ENCODE assay signal across 11 cellular contexts in the genomic region with DNA sequence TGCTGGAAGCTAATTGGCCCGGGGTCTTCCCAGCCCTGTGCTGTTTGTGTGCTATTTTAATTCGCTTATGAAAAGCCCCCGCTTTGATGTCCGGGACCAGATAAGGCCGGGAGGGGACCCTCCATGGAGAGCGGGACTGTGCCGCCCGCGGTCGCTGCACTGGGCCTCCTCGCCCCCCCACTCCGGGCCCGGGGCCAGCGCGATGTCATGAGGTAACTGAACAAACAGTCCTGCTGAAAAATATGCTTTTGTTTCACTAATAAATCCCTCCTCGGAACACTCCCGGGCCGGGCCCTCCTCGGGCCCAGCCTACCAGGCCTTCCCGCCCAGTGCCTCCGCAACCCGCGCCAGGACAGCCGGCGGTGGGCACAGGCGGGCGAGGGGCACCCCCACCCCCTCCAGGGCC.
DNase-seq lines count a peak whose midpoint lies in the region; ATAC-seq, FAIRE-seq and TF ChIP-seq lines count a peak whose summit lies in the region.
"Had no signal": no experiment of that assay in that cellular context is flagged by ENCODE, and none has a peak within 500 bp of the region (broad histone marks: within the 10 kb centered on the region; RNA-seq: fewer than 3 reads in every experiment).

No MANE protein-coding gene starts in this region.

- H3K27ac ChIP-seq in BLaER1 (0 out of 2 replicates have a peak overlapping the region, but pooled peaks have one; percentile 68), PC-3 (ENCODE audit: low read length) (no peak overlapping the region)

- CTCF ChIA-PET in PC-3 (lab: Charles Lee): no interaction called here

- peaks cover 19% of the 10 kb centered on the region for H3K4me1 Mint-ChIP-seq in glutamatergic neuron (ENCODE audit: low read depth, unreplicated experiment)
- H3K4me1 Mint-ChIP-seq in osteocyte (ENCODE audit: unreplicated experiment): peaks cover 10% of the 10 kb centered on the region

- H3K4me3 ChIP-seq in BLaER1 (no peak overlapping the region), PC-3 (ENCODE audit: low read length) (peak overlapping the region; percentile 38; the same call in 1 of the 2 replicates)

- 0 out of 2 replicates have a peak, but pooled peaks cover 1% of the 10 kb centered on the region for H4K20me1 ChIP-seq in BLaER1
- no peaks in the 10 kb centered on the region for H4K20me1 ChIP-seq in PC-3 (ENCODE audit: low read length)

- H3K36me3 ChIP-seq in BLaER1 (no peaks in the 10 kb centered on the region), PC-3 (ENCODE audit: low read depth, low read length) (no peaks in the 10 kb centered on the region)

- H3K4me2 ChIP-seq in BLaER1 (peak overlapping the region; percentile 98), PC-3 (ENCODE audit: low read length) (peak overlapping the region; percentile 69)

- no peak for FAIRE-seq in GM19239 (lab: Jason Lieb, UNC)

- no TSS peak for BruUV-seq in PC-3 (replicated peaks; lab: Mats Ljungman, UMichigan)

- H2AFZ ChIP-seq in PC-3 (ENCODE audit: low read length): peak overlapping the region; percentile 48; the same call in 1 of the 2 replicates

- intact Hi-C loops in PC-3 (cut with micrococcal nuclease): no loop called here

- H3K27me3 Mint-ChIP-seq in glutamatergic neuron (ENCODE audit: unreplicated experiment) (no peaks in the 10 kb centered on the region), osteocyte (ENCODE audit: unreplicated experiment) (peaks cover 26% of the 10 kb centered on the region)

- peak; percentile 39 for DNase-seq in PC-3
- DNase-seq in glutamatergic neuron: peak; percentile 28
- peak; percentile 80 for DNase-seq in osteocyte (ENCODE audit: extremely low spot score, unreplicated experiment)
- DNase-seq in kidney glomerular epithelial cell (lab: John Stamatoyannopoulos, UW): no peak
- DNase-seq in GM19239 (ENCODE audit: insufficient read length, low spot score): no peak
- DNase-seq: DND-41 had no signal

- H3K79me2 ChIP-seq in PC-3 (ENCODE audit: low read length): no peaks in the 10 kb centered on the region

- no peaks in the 10 kb centered on the region for H3K9me2 ChIP-seq in PC-3 (replicated peaks; ENCODE audit: low read length)

- H3F3A ChIP-seq in PC-3 (ENCODE audit: low read length, unreplicated experiment): no peaks in the 10 kb centered on the region

- TF ChIP-seq CTCF in PC-3 (conservative IDR thresholded peaks at IDR 0.05; ENCODE audit: low read depth, low read length): no peak
- TF ChIP-seq CTCF in glutamatergic neuron (IDR thresholded peaks at IDR 0.05; ENCODE audit: partially characterized antibody, unreplicated experiment): no peak
- no peak for TF ChIP-seq CTCF in osteocyte (IDR thresholded peaks at IDR 0.05)

- H3K9ac ChIP-seq in BLaER1 (no peak overlapping the region), PC-3 (ENCODE audit: low read length) (no peak overlapping the region)

- H3K4me3 Mint-ChIP-seq in glutamatergic neuron (ENCODE audit: unreplicated experiment): no peak overlapping the region
- H3K4me3 Mint-ChIP-seq in osteocyte (ENCODE audit: unreplicated experiment): no peak overlapping the region
- H3K4me3 Mint-ChIP-seq: central memory CD8-positive, alpha-beta T cell had no signal

- H3K27ac Mint-ChIP-seq in glutamatergic neuron (ENCODE audit: unreplicated experiment) (no peak overlapping the region), osteocyte (ENCODE audit: unreplicated experiment) (no peak overlapping the region)

- H3K27me3 ChIP-seq in BLaER1 (no peaks in the 10 kb centered on the region), PC-3 (ENCODE audit: low read length) (no peaks in the 10 kb centered on the region)

- H3K9me3 Mint-ChIP-seq in glutamatergic neuron (ENCODE audit: unreplicated experiment) (peaks cover 3% of the 10 kb centered on the region), osteocyte (ENCODE audit: unreplicated experiment) (peaks cover 12% of the 10 kb centered on the region)
- H3K9me3 Mint-ChIP-seq: central memory CD8-positive, alpha-beta T cell had no signal

- H3K36me3 Mint-ChIP-seq in glutamatergic neuron (ENCODE audit: unreplicated experiment): peaks cover 13% of the 10 kb centered on the region
- H3K36me3 Mint-ChIP-seq in osteocyte (ENCODE audit: unreplicated experiment): no peaks in the 10 kb centered on the region

- H3K4me1 ChIP-seq in BLaER1 (peaks cover 82% of the 10 kb centered on the region), PC-3 (ENCODE audit: insufficient read depth, low read length) (0 out of 2 replicates have a peak, but pooled peaks cover 3% of the 10 kb centered on the region)

- peak; percentile 88 for ATAC-seq in PC-3
- no peak for ATAC-seq in HG02884 (IDR thresholded peaks at IDR 0.05; ENCODE audit: unreplicated experiment)
- no peak for ATAC-seq in GM21447 (IDR thresholded peaks at IDR 0.05; ENCODE audit: unreplicated experiment)
- ATAC-seq: activated CD4-positive, CD25-positive, alpha-beta regulatory T cell treated with anti-CD3 and anti-CD28 coated beads, Interleukin-2, amount 50 U/mL, for 24 hours had no signal

- peaks cover 22% of the 10 kb centered on the region for H3K9me3 ChIP-seq in BLaER1
- H3K9me3 ChIP-seq in PC-3 (ENCODE audit: low read length): no peaks in the 10 kb centered on the region

- POLR2A ChIA-PET in PC-3 (lab: Charles Lee; ENCODE audit: unreplicated experiment): no interaction called here

Comparison
In these comparisons a context has a peak if more than half of its experiments do, and no peak if none do; other contexts are left out.
1. DNase-seq: peak in PC-3 (single experiment), glutamatergic neuron (single experiment) and osteocyte (single experiment); none in kidney glomerular epithelial cell (single experiment) and GM19239 (single experiment).